ENCODE assay signal across 26 cellular contexts in genomic region chr11:83717551-83717950, GRCh38.
DNase-seq lines count a peak whose midpoint lies in the region; ATAC-seq, FAIRE-seq and TF ChIP-seq lines count a peak whose summit lies in the region.
"Had no signal": no experiment of that assay in that cellular context is flagged by ENCODE, and none has a peak within 500 bp of the region (broad histone marks: within the 10 kb centered on the region; RNA-seq: fewer than 3 reads in every experiment).

No MANE protein-coding gene starts in this region.

- no peaks in the 10 kb centered on the region for H3K36me3 ChIP-seq in DND-41 (ENCODE audit: insufficient read depth, low read length)
- no peaks in the 10 kb centered on the region for H3K36me3 ChIP-seq in astrocyte (ENCODE audit: insufficient read depth, low read length)
- H3K36me3 ChIP-seq in right lobe of liver = no peaks in the 10 kb centered on the region
- H3K36me3 ChIP-seq in breast epithelium = no peaks in the 10 kb centered on the region
- H3K36me3 ChIP-seq: ascending aorta, MG63, suprapubic skin had no signal

- H3K4me2 ChIP-seq in DND-41 (ENCODE audit: insufficient read depth, low read length) (no peak overlapping the region), astrocyte (ENCODE audit: low read length) (no peak overlapping the region)

- no peak overlapping the region for H3K9ac ChIP-seq in DND-41 (ENCODE audit: low read depth, low read length)
- no peak overlapping the region for H3K9ac ChIP-seq in astrocyte (ENCODE audit: low read length)

- intact Hi-C loops in right lobe of liver (cut with DNase I) = no loop called here
- intact Hi-C loops in breast epithelium (cut with DNase I; ENCODE audit: low total_unique reads) = no loop called here

- H3K4me3 Mint-ChIP-seq in astrocyte (ENCODE audit: unreplicated experiment) = no peak overlapping the region
- H3K4me3 Mint-ChIP-seq: activated CD4-positive, alpha-beta T cell treated with anti-CD3 and anti-CD28 coated beads, Interleukin-2, amount 10 ng/mL, durations not matched to agents 7 days and 5 days; activated T-helper 17 cell treated with anti-CD3 and anti-CD28 coated beads, Interleukin-2, amount 50 U/mL, for 72 hours; immature natural killer cell; stimulated activated effector memory CD8-positive, alpha-beta T cell treated with anti-CD3 and anti-CD28 coated beads, Interleukin-12 subunit alpha, Interleukin-12 subunit beta, amount 100 ng/mL, for 72 hours; T-helper 17 cell had no signal

- no peak overlapping the region for H2AFZ ChIP-seq in DND-41 (ENCODE audit: low read depth, low read length)
- H2AFZ ChIP-seq in astrocyte (ENCODE audit: low read depth, low read length) = peak overlapping the region; percentile 44

- peak overlapping the region; percentile 92 for H3K27ac Mint-ChIP-seq in astrocyte (ENCODE audit: unreplicated experiment)
- H3K27ac Mint-ChIP-seq: activated CD4-positive, alpha-beta T cell treated with anti-CD3 and anti-CD28 coated beads, Interleukin-2, amount 10 ng/mL, durations not matched to agents 7 days and 5 days; activated naive CD4-positive, alpha-beta T cell treated with anti-CD3 and anti-CD28 coated beads, Interleukin-2, amount 50 U/mL, for 72 hours; activated T-helper 17 cell treated with anti-CD3 and anti-CD28 coated beads, Interleukin-2, amount 50 U/mL, for 72 hours; immature natural killer cell; progenitor cell of endocrine pancreas; stimulated activated effector memory CD8-positive, alpha-beta T cell treated with anti-CD3 and anti-CD28 coated beads, Interleukin-12 subunit alpha, Interleukin-12 subunit beta, amount 100 ng/mL, for 72 hours; T-helper 17 cell had no signal

- H3K9me3 ChIP-seq in DND-41 (ENCODE audit: insufficient read depth, low read length, severe bottlenecking) (no peaks in the 10 kb centered on the region), astrocyte (ENCODE audit: insufficient read depth, low read depth, low read length) (no peaks in the 10 kb centered on the region), right lobe of liver (no peaks in the 10 kb centered on the region), breast epithelium (no peaks in the 10 kb centered on the region)
- H3K9me3 ChIP-seq: ascending aorta, MG63, suprapubic skin had no signal

- no peaks in the 10 kb centered on the region for H3K36me3 Mint-ChIP-seq in astrocyte (ENCODE audit: low read depth, unreplicated experiment)
- H3K36me3 Mint-ChIP-seq: activated naive CD4-positive, alpha-beta T cell treated with anti-CD3 and anti-CD28 coated beads, Interleukin-2, amount 50 U/mL, for 72 hours; immature natural killer cell; stimulated activated effector memory CD8-positive, alpha-beta T cell treated with anti-CD3 and anti-CD28 coated beads, Interleukin-12 subunit alpha, Interleukin-12 subunit beta, amount 100 ng/mL, for 72 hours had no signal

- FAIRE-seq in astrocyte (lab: Jason Lieb, UNC) = no peak
- FAIRE-seq: urothelium cell line had no signal

- H3K27me3 ChIP-seq in DND-41 (ENCODE audit: insufficient read depth, low read length, poor library complexity) = peaks cover 5% of the 10 kb centered on the region
- H3K27me3 ChIP-seq in astrocyte (ENCODE audit: insufficient read depth, low read length) = no peaks in the 10 kb centered on the region
- H3K27me3 ChIP-seq in right lobe of liver = no peaks in the 10 kb centered on the region
- H3K27me3 ChIP-seq in breast epithelium = no peaks in the 10 kb centered on the region
- H3K27me3 ChIP-seq: ascending aorta, MG63, suprapubic skin had no signal

- no peaks in the 10 kb centered on the region for H4K20me1 ChIP-seq in DND-41 (ENCODE audit: insufficient read depth, low read length)
- no peaks in the 10 kb centered on the region for H4K20me1 ChIP-seq in astrocyte (ENCODE audit: insufficient read depth, low read length)

- H3K79me2 ChIP-seq in DND-41 (ENCODE audit: insufficient read depth, low read length) (no peaks in the 10 kb centered on the region), astrocyte (ENCODE audit: insufficient read depth, low read length) (no peaks in the 10 kb centered on the region)

- H3K9me3 Mint-ChIP-seq in astrocyte (ENCODE audit: unreplicated experiment) = no peaks in the 10 kb centered on the region
- H3K9me3 Mint-ChIP-seq: activated CD4-positive, alpha-beta T cell treated with anti-CD3 and anti-CD28 coated beads, Interleukin-2, amount 10 ng/mL, durations not matched to agents 7 days and 5 days; activated naive CD4-positive, alpha-beta T cell treated with anti-CD3 and anti-CD28 coated beads, Interleukin-2, amount 50 U/mL, for 72 hours; activated T-helper 17 cell treated with anti-CD3 and anti-CD28 coated beads, Interleukin-2, amount 50 U/mL, for 72 hours had no signal

- peaks cover 16% of the 10 kb centered on the region for H3K4me1 Mint-ChIP-seq in astrocyte (ENCODE audit: low read depth, unreplicated experiment)
- H3K4me1 Mint-ChIP-seq: activated CD4-positive, alpha-beta T cell treated with anti-CD3 and anti-CD28 coated beads, Interleukin-2, amount 10 ng/mL, durations not matched to agents 7 days and 5 days; activated T-helper 17 cell treated with anti-CD3 and anti-CD28 coated beads, Interleukin-2, amount 50 U/mL, for 72 hours; immature natural killer cell; stimulated activated effector memory CD8-positive, alpha-beta T cell treated with anti-CD3 and anti-CD28 coated beads, Interleukin-12 subunit alpha, Interleukin-12 subunit beta, amount 100 ng/mL, for 72 hours; T-helper 17 cell had no signal

- H3K27ac ChIP-seq in DND-41 (ENCODE audit: low read length) (no peak overlapping the region), astrocyte (ENCODE audit: low read depth, low read length) (no peak overlapping the region), right lobe of liver (peak overlapping the region in 2 of 3 donors; percentile 19 to 64), breast epithelium (no peak overlapping the region)
- H3K27ac ChIP-seq: ascending aorta, epithelial cell of prostate, suprapubic skin had no signal

- 0 out of 3 replicates have a peak, but pooled peaks have one; percentile 33 for ATAC-seq in DND-41 (ENCODE audit: insufficient read depth, low read depth)
- ATAC-seq in right lobe of liver = peak; percentile 79 to 90 (median 88)
- ATAC-seq in GM19463 (IDR thresholded peaks at IDR 0.05; ENCODE audit: unreplicated experiment) = no peak
- ATAC-seq: activated naive CD4-positive, alpha-beta T cell treated with anti-CD3 and anti-CD28 coated beads, Interleukin-2, amount 50 U/mL, for 72 hours; activated T-helper 17 cell treated with anti-CD3 and anti-CD28 coated beads, Interleukin-2, amount 50 U/mL, for 72 hours; Panc1; stimulated activated effector memory CD8-positive, alpha-beta T cell treated with anti-CD3 and anti-CD28 coated beads, Interleukin-12 subunit alpha, Interleukin-12 subunit beta, amount 100 ng/mL, for 72 hours; T-helper 17 cell had no signal

- H3K4me1 ChIP-seq in DND-41 (ENCODE audit: insufficient read depth, low read length) = no peaks in the 10 kb centered on the region
- no peaks in the 10 kb centered on the region for H3K4me1 ChIP-seq in astrocyte (ENCODE audit: insufficient read depth, low read length)
- H3K4me1 ChIP-seq in right lobe of liver = peaks cover 0 to 28% (median 0%) of the 10 kb centered on the region in 4 donors
- no peaks in the 10 kb centered on the region for H3K4me1 ChIP-seq in breast epithelium
- H3K4me1 ChIP-seq: ascending aorta had no signal

- no peaks in the 10 kb centered on the region for H3K27me3 Mint-ChIP-seq in astrocyte (ENCODE audit: low read depth, unreplicated experiment)
- H3K27me3 Mint-ChIP-seq: activated T-helper 17 cell treated with anti-CD3 and anti-CD28 coated beads, Interleukin-2, amount 50 U/mL, for 72 hours; progenitor cell of endocrine pancreas had no signal

- 42% methylated on average over 3 of the region's 3 CpGs for WGBS in right lobe of liver (ENCODE audit: insufficient coverage, low coverage, low lambda C conversion rate, missing lambda C conversion rate)

- DNase-seq in DND-41 (peak; percentile 4), HuH-7.5 (ENCODE audit: low spot score) (peak; percentile 7), astrocyte (ENCODE audit: low read depth) (no peak), right lobe of liver (peak; percentile 27 to 60 (median 59)), NCI-H748 treated with DMSO at 0.1 percent for 48 hours (lab: John Stamatoyannopoulos, UW) (no peak), breast epithelium (ENCODE audit: low spot score in 2 of 2) (no peak), kidney glomerular epithelial cell (lab: John Stamatoyannopoulos, UW) (no peak)
- DNase-seq: activated CD4-positive, alpha-beta T cell treated with anti-CD3 and anti-CD28 coated beads, Interleukin-2, amount 10 ng/mL, durations not matched to agents 7 days and 5 days; foreskin fibroblast; immature natural killer cell; MG63; NCI-H1694; NCI-H2227 treated with DMSO at 0.1 percent for 48 hours; NCI-H774; stimulated activated CD4-positive, alpha-beta T cell treated with anti-CD3 and anti-CD28 coated beads, Interleukin-1b, Interleukin-23, amount 100 ng/mL, for 48 hours; T-helper 17 cell had no signal

- TF ChIP-seq POLR2A in right lobe of liver (IDR thresholded peaks at IDR 0.05) (no peak), breast epithelium (IDR thresholded peaks at IDR 0.05) (no peak)

- H3K4me3 ChIP-seq in DND-41 (ENCODE audit: low read depth in 1 of 2, low read length in 2 of 2) (no peak overlapping the region), astrocyte (ENCODE audit: insufficient read depth, low read depth, low read length) (no peak overlapping the region), right lobe of liver (no peak overlapping the region), breast epithelium (no peak overlapping the region)
- H3K4me3 ChIP-seq: ascending aorta, MG63, suprapubic skin had no signal

- TF ChIP-seq CTCF in DND-41 (IDR thresholded peaks at IDR 0.05; ENCODE audit: borderline replicate concordance, extremely low read depth, low read length, poor library complexity, severe bottlenecking) = no peak
- no peak for TF ChIP-seq CTCF in astrocyte (IDR thresholded peaks at IDR 0.05; ENCODE audit: insufficient read depth, low read depth, low read length)
- no peak for TF ChIP-seq CTCF in right lobe of liver (IDR thresholded peaks at IDR 0.05)
- no peak for TF ChIP-seq CTCF in breast epithelium (IDR thresholded peaks at IDR 0.05)

Comparison
In these comparisons a context has a peak if more than half of its experiments do, and no peak if none do; other contexts are left out.
1. DNase-seq: peak in DND-41 (single experiment), HuH-7.5 (single experiment) and right lobe of liver (3 of 3); none in astrocyte (single experiment), NCI-H748 treated with DMSO at 0.1 percent for 48 hours (single experiment), breast epithelium (0 of 2) and kidney glomerular epithelial cell (single experiment).
2. H3K27ac ChIP-seq: peak in right lobe of liver (2 of 3); none in DND-41 (single experiment), astrocyte (single experiment) and breast epithelium (0 of 2).